ENCODE assay signal across 8 cellular contexts in genomic region chr2:58448065-58448507, GRCh38.
DNase-seq lines count a peak whose midpoint lies in the region; ATAC-seq and TF ChIP-seq lines count a peak whose summit lies in the region.

No MANE protein-coding gene starts in this region.

- no peaks in the 10 kb centered on the region for H4K20me1 ChIP-seq in SK-N-SH (ENCODE audit: insufficient read depth)

- peak overlapping the region in 1 of 6 donors; percentile 10 for H3K27ac Mint-ChIP-seq in naive B cell
- H3K27ac Mint-ChIP-seq in CD8-positive, alpha-beta T cell = no peak overlapping the region

- H3K9me3 Mint-ChIP-seq in naive B cell = no peaks in the 10 kb centered on the region
- no peaks in the 10 kb centered on the region for H3K9me3 Mint-ChIP-seq in CD8-positive, alpha-beta T cell

- TF ChIP-seq EP300 in SK-N-SH (IDR thresholded peaks at IDR 0.05; ENCODE audit: borderline replicate concordance in 1 of 2, low read depth in 1 of 2, low read length in 1 of 2) = no peak

- H2AFZ ChIP-seq in SK-N-SH (ENCODE audit: low read depth) = no peak overlapping the region

- no peak overlapping the region for H3K4me3 ChIP-seq in HAP-1
- H3K4me3 ChIP-seq in SK-N-SH (ENCODE audit: low read depth in 2 of 2, low read length in 1 of 2) = no peak overlapping the region; a peak in 1 of 4 replicates
- no peak overlapping the region for H3K4me3 ChIP-seq in CD8-positive, alpha-beta T cell (ENCODE audit: low read depth, low read length)

- no peak overlapping the region for H3K4me2 ChIP-seq in SK-N-SH

- 32% methylated on average over 6 of the region's 6 CpGs for WGBS in SK-N-SH (ENCODE audit: low lambda C conversion rate)

- peaks cover 0 to 5% (median 0%) of the 10 kb centered on the region in 3 donors for H3K4me1 Mint-ChIP-seq in naive B cell
- H3K4me1 Mint-ChIP-seq in CD8-positive, alpha-beta T cell (ENCODE audit: low read depth) = no peaks in the 10 kb centered on the region

- peak; percentile 75 for TF ChIP-seq RAD21 in SK-N-SH (IDR thresholded peaks at IDR 0.05; ENCODE audit: low read length)

- H3K27ac ChIP-seq in SK-N-SH (ENCODE audit: low read depth in 2 of 2, low read length in 1 of 2) (no peak overlapping the region), epithelial cell of prostate (peak overlapping the region; percentile 64)
- no peak overlapping the region for H3K27ac ChIP-seq in CD8-positive, alpha-beta T cell (ENCODE audit: low read depth, low read length)

- DNase-seq in GDM1 (lab: John Stamatoyannopoulos, UW) = peak; percentile 69
- peak; percentile 51 to 73 for DNase-seq in HAP-1 (ENCODE audit: low spot score in 2 of 2)
- DNase-seq in NCI-H1092 (lab: John Stamatoyannopoulos, UW) = peak; percentile 77
- DNase-seq in SK-N-SH = peak; percentile 45
- peak; percentile 12 for DNase-seq in epithelial cell of prostate (ENCODE audit: low read depth, low spot score)
- peak; percentile 1 for DNase-seq in naive B cell
- no peak for DNase-seq in CD8-positive, alpha-beta T cell

- no peaks in the 10 kb centered on the region for H3K79me2 ChIP-seq in SK-N-SH (ENCODE audit: insufficient read depth)

- peak; percentile 63 for TF ChIP-seq CTCF in SK-N-SH (IDR thresholded peaks at IDR 0.05)
- TF ChIP-seq CTCF in CD8-positive, alpha-beta T cell (IDR thresholded peaks at IDR 0.05) = no peak

- POLR2A ChIA-PET in SK-N-SH (lab: Yijun Ruan, JAX) = interaction anchor here (0.7 kb wide), 1 partner anchor 727 kb away, joined by 3 read pairs; no protein-coding TSS in a partner anchor
- POLR2A ChIA-PET in CD8-positive, alpha-beta T cell (lab: Charles Lee) = no interaction called here

- no peak overlapping the region for H3K4me3 Mint-ChIP-seq in naive B cell
- no peak overlapping the region for H3K4me3 Mint-ChIP-seq in CD8-positive, alpha-beta T cell

- no peaks in the 10 kb centered on the region for H3K9me2 ChIP-seq in SK-N-SH

- H3K4me1 ChIP-seq in HAP-1 (peaks cover 3% of the 10 kb centered on the region; the same call in 1 of the 2 replicates), SK-N-SH (ENCODE audit: control insufficient read depth in 1 of 2, insufficient read depth in 2 of 2, low read depth in 1 of 2, low read length in 1 of 2) (no peaks in the 10 kb centered on the region; a peak in 1 of 4 replicates)
- H3K4me1 ChIP-seq in CD8-positive, alpha-beta T cell (ENCODE audit: insufficient read depth, low read length) = no peaks in the 10 kb centered on the region

- H3K9me3 ChIP-seq in HAP-1 (no peaks in the 10 kb centered on the region), SK-N-SH (no peaks in the 10 kb centered on the region)
- H3K9me3 ChIP-seq in CD8-positive, alpha-beta T cell (ENCODE audit: low read length) = no peaks in the 10 kb centered on the region

- no peaks in the 10 kb centered on the region for H3F3A ChIP-seq in SK-N-SH (replicated peaks; ENCODE audit: insufficient read depth)

- no peak overlapping the region for H3K9ac ChIP-seq in SK-N-SH

- in situ Hi-C loops in HAP-1 (cut with MboI; ENCODE audit: low sequenced_read_pairs) = no loop called here

- no peaks in the 10 kb centered on the region for H3K36me3 ChIP-seq in HAP-1 (replicated peaks)
- no peaks in the 10 kb centered on the region for H3K36me3 ChIP-seq in SK-N-SH (replicated peaks in 1 of 2; ENCODE audit: control insufficient read depth in 1 of 2, insufficient read depth in 2 of 2, low read length in 1 of 2)
- H3K36me3 ChIP-seq in CD8-positive, alpha-beta T cell (ENCODE audit: insufficient read depth, low read length) = no peaks in the 10 kb centered on the region

- no peaks in the 10 kb centered on the region for H3K27me3 ChIP-seq in HAP-1 (ENCODE audit: low read depth)
- H3K27me3 ChIP-seq in SK-N-SH (ENCODE audit: insufficient read depth) = no peaks in the 10 kb centered on the region
- H3K27me3 ChIP-seq in CD8-positive, alpha-beta T cell (ENCODE audit: insufficient read depth, low read length) = no peaks in the 10 kb centered on the region

- intact Hi-C loops in CD8-positive, alpha-beta T cell (cut with DNase I, micrococcal nuclease) = loop anchor here in 1 of 2 experiments (2.0 kb wide), 2 partner anchors 541 to 687 kb away; no protein-coding TSS in a partner anchor

- H3K27me3 Mint-ChIP-seq in naive B cell = no peaks in the 10 kb centered on the region
- peaks cover 5% of the 10 kb centered on the region for H3K27me3 Mint-ChIP-seq in CD8-positive, alpha-beta T cell (ENCODE audit: low read depth)

- CTCF ChIA-PET in SK-N-SH (lab: Yijun Ruan, JAX) = interaction anchor here (0.5 to 4.2 kb wide), 25 partner anchors 9 to 693 kb away, joined by 3 to 34 read pairs (median 4); partner anchors contain the start of gene FANCL
- CTCF ChIA-PET in CD8-positive, alpha-beta T cell (lab: Charles Lee) = interaction anchor here (0.8 kb wide), 1 partner anchor 569 kb away, joined by 3 read pairs; no protein-coding TSS in a partner anchor

- H3K36me3 Mint-ChIP-seq in naive B cell = no peaks in the 10 kb centered on the region
- H3K36me3 Mint-ChIP-seq in CD8-positive, alpha-beta T cell = no peaks in the 10 kb centered on the region

- ATAC-seq in naive B cell (ENCODE audit: low read depth in 2 of 2) = no peak
- no peak for ATAC-seq in GM21515 (IDR thresholded peaks at IDR 0.05; ENCODE audit: unreplicated experiment)
- no peak for ATAC-seq in CD8-positive, alpha-beta T cell

TF ChIP-seq in SK-N-SH, 30 proteins besides CTCF, POLR2A, EP300 and RAD21:
- no peak for TF ChIP-seq NFIC (IDR thresholded peaks at IDR 0.05; ENCODE audit: borderline replicate concordance)
- TF ChIP-seq, protein P1, sequence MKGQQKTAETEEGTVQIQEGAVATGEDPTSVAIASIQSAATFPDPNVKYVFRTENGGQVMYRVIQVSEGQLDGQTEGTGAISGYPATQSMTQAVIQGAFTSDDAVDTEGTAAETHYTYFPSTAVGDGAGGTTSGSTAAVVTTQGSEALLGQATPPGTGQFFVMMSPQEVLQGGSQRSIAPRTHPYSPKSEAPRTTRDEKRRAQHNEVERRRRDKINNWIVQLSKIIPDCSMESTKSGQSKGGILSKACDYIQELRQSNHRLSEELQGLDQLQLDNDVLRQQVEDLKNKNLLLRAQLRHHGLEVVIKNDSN (IDR thresholded peaks at IDR 0.05; ENCODE audit: borderline replicate concordance, low read depth) = no peak
- peak; percentile 80 for TF ChIP-seq SMC3 (IDR thresholded peaks at IDR 0.05; ENCODE audit: low read depth, low read length)

Comparison
In these comparisons a context has a peak if more than half of its experiments do, and no peak if none do; other contexts are left out.
1. DNase-seq: peak in GDM1 (single experiment), HAP-1 (2 of 2), NCI-H1092 (single experiment), SK-N-SH (single experiment), epithelial cell of prostate (single experiment) and naive B cell (single experiment); none in CD8-positive, alpha-beta T cell (0 of 7).